ENCODE assay signal across 25 cellular contexts in the genomic region with DNA sequence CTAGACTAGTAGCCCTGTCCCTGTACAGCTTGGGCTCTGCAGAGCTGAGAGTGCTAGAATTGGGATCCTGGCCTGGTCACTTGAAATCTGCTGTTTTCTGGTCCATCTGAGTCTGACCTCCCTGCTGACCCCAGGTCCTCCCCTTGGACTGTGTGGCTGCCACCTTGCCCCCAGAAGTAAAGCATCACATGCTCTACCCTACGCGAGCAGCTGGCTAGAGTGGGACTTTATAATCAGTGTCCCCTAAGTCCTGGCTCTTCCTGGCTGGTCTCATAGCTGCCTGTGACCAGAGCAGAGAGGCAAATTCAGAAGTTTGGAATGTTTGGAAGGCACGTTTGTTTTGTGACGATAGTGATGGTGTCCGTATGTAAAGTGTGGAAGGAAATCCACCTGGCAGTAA.
"Had no signal": no experiment of that assay in that cellular context is flagged by ENCODE, and none has a peak within 500 bp of the region (broad histone marks: within the 10 kb centered on the region; RNA-seq: fewer than 3 reads in every experiment).

No MANE protein-coding gene starts in this region.

- H3K27ac ChIP-seq: breast epithelium, dorsolateral prefrontal cortex, esophagus squamous epithelium, heart right ventricle, right lobe of liver, upper lobe of left lung, WERI-Rb-1 had no signal

- H3K36me3 ChIP-seq: breast epithelium, esophagus squamous epithelium, heart right ventricle, right lobe of liver, upper lobe of left lung, WERI-Rb-1 had no signal

- H3K36me3 Mint-ChIP-seq: activated CD8-positive, alpha-beta memory T cell treated with anti-CD3 and anti-CD28 coated beads, Interleukin-2, amount 10 ng/mL, durations not matched to agents 7 days and 5 days; stimulated activated naive B cell treated with anti-CD40 and anti-IgM and Interleukin-4, amounts not matched to agents 10 μg/mL and 1 μg/mL and 100 μg/mL, for 72 hours had no signal

- H3K4me3 Mint-ChIP-seq: activated CD4-positive, alpha-beta T cell treated with anti-CD3 and anti-CD28 coated beads, Interleukin-2, amount 10 ng/mL, durations not matched to agents 7 days and 5 days; activated CD8-positive, alpha-beta memory T cell treated with anti-CD3 and anti-CD28 coated beads, Interleukin-2, amount 10 ng/mL, durations not matched to agents 7 days and 5 days; activated CD8-positive, alpha-beta T cell treated with anti-CD3 and anti-CD28 coated beads for 36 hours; central memory CD8-positive, alpha-beta T cell; memory B cell; stimulated activated naive B cell treated with anti-CD40 and anti-IgM and Interleukin-4, amounts not matched to agents 10 μg/mL and 1 μg/mL and 100 μg/mL, for 72 hours had no signal

- H3K4me1 ChIP-seq: breast epithelium, heart right ventricle, right lobe of liver, upper lobe of left lung had no signal

- H3K9me3 ChIP-seq: breast epithelium, right lobe of liver, upper lobe of left lung had no signal

- H3K4me3 ChIP-seq: breast epithelium, dorsolateral prefrontal cortex, esophagus squamous epithelium, heart right ventricle, right lobe of liver, smooth muscle cell, upper lobe of left lung had no signal

- H3K27me3 Mint-ChIP-seq: central memory CD8-positive, alpha-beta T cell had no signal

- ATAC-seq: activated CD8-positive, alpha-beta memory T cell treated with anti-CD3 and anti-CD28 coated beads, Interleukin-2, amount 10 ng/mL, durations not matched to agents 7 days and 5 days; activated CD8-positive, alpha-beta T cell treated with anti-CD3 and anti-CD28 coated beads for 36 hours; heart right ventricle; left colon; right lobe of liver; stimulated activated naive B cell treated with anti-CD40 and anti-IgM and Interleukin-4, amounts not matched to agents 10 μg/mL and 1 μg/mL and 100 μg/mL, for 72 hours had no signal

- H3K9me3 Mint-ChIP-seq: activated CD4-positive, alpha-beta T cell treated with anti-CD3 and anti-CD28 coated beads, Interleukin-2, amount 10 ng/mL, durations not matched to agents 7 days and 5 days; central memory CD8-positive, alpha-beta T cell had no signal

- H3K27me3 ChIP-seq: breast epithelium, dorsolateral prefrontal cortex, esophagus squamous epithelium, heart right ventricle, right lobe of liver, upper lobe of left lung had no signal

- H3K4me1 Mint-ChIP-seq: activated CD4-positive, alpha-beta T cell treated with anti-CD3 and anti-CD28 coated beads, Interleukin-2, amount 10 ng/mL, durations not matched to agents 7 days and 5 days; activated CD8-positive, alpha-beta memory T cell treated with anti-CD3 and anti-CD28 coated beads, Interleukin-2, amount 10 ng/mL, durations not matched to agents 7 days and 5 days; central memory CD8-positive, alpha-beta T cell; memory B cell; stimulated activated naive B cell treated with anti-CD40 and anti-IgM and Interleukin-4, amounts not matched to agents 10 μg/mL and 1 μg/mL and 100 μg/mL, for 72 hours had no signal

- H3K27ac Mint-ChIP-seq: activated CD4-positive, alpha-beta T cell treated with anti-CD3 and anti-CD28 coated beads, Interleukin-2, amount 10 ng/mL, durations not matched to agents 7 days and 5 days; activated CD8-positive, alpha-beta memory T cell treated with anti-CD3 and anti-CD28 coated beads, Interleukin-2, amount 10 ng/mL, durations not matched to agents 7 days and 5 days; activated CD8-positive, alpha-beta T cell treated with anti-CD3 and anti-CD28 coated beads for 36 hours; memory B cell; stimulated activated naive B cell treated with anti-CD40 and anti-IgM and Interleukin-4, amounts not matched to agents 10 μg/mL and 1 μg/mL and 100 μg/mL, for 72 hours had no signal

- DNase-seq: activated CD4-positive, alpha-beta T cell treated with anti-CD3 and anti-CD28 coated beads, Interleukin-2, amount 10 ng/mL, durations not matched to agents 7 days and 5 days; activated CD4-positive, CD25-positive, alpha-beta regulatory T cell treated with anti-CD3 and anti-CD28 coated beads, Interleukin-2, amount 50 U/mL, for 72 hours; activated CD8-positive, alpha-beta memory T cell treated with anti-CD3 and anti-CD28 coated beads, Interleukin-2, amount 10 ng/mL, durations not matched to agents 7 days and 5 days; activated CD8-positive, alpha-beta T cell treated with anti-CD3 and anti-CD28 coated beads for 36 hours; activated effector memory CD4-positive, alpha-beta T cell treated with anti-CD3 and anti-CD28 coated beads, Interleukin-2, amount 50 U/mL, for 16 hours; activated naive CD4-positive, alpha-beta T cell treated with anti-CD3 and anti-CD28 coated beads, Interleukin-2, amount 50 U/mL, for 16 hours; activated T-cell treated with anti-CD3 and anti-CD28 coated beads for 4 hours; anterior cingulate cortex; dorsolateral prefrontal cortex; esophagus squamous epithelium; heart right ventricle; islet precursor cell; left colon; nucleus accumbens; posterior cingulate gyrus; right lobe of liver; stimulated activated CD4-positive, alpha-beta T cell treated with anti-CD3 and anti-CD28 coated beads, Interleukin-15, amount 100 ng/mL, for 24 hours; stimulated activated naive B cell treated with anti-CD40 and anti-IgM and Interleukin-4, amounts not matched to agents 10 μg/mL and 1 μg/mL and 100 μg/mL, for 72 hours; T-helper 1 cell; upper lobe of left lung; WERI-Rb-1 had no signal
